8 cellular contexts compared by ENCODE assay signal in the genomic region with DNA sequence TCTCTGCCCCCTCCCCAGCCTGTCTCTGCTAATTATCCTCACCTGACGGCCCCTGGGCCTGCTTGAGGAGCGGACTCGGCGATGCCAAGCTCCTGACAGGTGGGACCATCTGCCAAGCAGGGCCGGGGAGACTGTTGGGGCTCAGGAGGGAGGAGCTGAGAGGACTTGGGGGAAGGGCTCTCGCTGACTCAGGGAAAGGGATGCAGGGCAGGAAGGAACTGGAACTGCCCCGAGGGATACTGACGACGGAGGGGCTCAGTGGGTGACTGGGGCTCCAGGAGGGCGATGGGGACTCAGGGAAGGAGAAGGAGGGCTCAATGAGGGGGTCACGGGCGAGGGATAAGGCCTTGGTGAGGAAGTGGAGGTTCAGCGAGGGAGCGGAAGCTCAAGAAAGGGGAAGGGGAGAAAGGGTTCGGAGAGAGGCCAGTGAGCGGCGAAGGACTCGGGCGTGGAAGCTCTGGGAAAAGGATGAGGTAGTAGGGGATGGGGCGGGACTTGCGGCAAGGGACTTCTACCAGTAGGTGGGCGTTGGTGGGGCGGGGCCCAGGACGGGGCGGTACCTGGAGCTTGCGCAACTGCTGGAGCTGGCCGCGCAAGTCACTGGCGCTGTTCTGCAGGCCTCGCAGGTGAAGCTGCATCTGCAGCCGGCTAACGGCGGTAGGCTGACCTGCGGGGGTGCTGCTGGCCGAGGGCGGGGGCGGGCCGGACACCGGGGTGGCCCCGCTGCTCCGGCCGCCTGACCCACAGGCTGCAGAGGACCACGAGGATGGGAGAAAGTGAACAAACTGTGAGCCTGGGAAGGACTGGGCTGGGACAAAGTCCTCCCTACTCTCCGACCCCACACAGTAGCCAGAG. TPM values are rescaled to one million over a fixed set of nuclear protein-coding genes. Genes with fewer than 3 reads are reported as not detected.
DNase-seq lines count a peak whose midpoint lies in the region; ATAC-seq and TF ChIP-seq lines count a peak whose summit lies in the region.

No MANE protein-coding gene starts in this region.

- H3K27ac Mint-ChIP-seq in central memory CD8-positive, alpha-beta T cell (ENCODE audit: low read depth): peak overlapping the region; percentile 92

- no peak overlapping the region for H3K4me3 ChIP-seq in PC-3 (ENCODE audit: low read length)

- H3K9me3 ChIP-seq in PC-3 (ENCODE audit: low read length): no peaks in the 10 kb centered on the region

- ATAC-seq in HG03064 (IDR thresholded peaks at IDR 0.05; ENCODE audit: low read depth, unreplicated experiment) (peak; percentile 53), PC-3 (no peak)
- peak; percentile 79 for ATAC-seq in central memory CD8-positive, alpha-beta T cell (replicated peaks; ENCODE audit: extremely low read depth, poor library complexity, severe bottlenecking)

- H3K4me2 ChIP-seq in PC-3 (ENCODE audit: low read length): no peak overlapping the region

- H3K27me3 ChIP-seq in PC-3 (ENCODE audit: low read length): no peaks in the 10 kb centered on the region

- H3K27ac ChIP-seq in PC-3 (ENCODE audit: low read length): no peak overlapping the region

- no TSS peak for BruUV-seq in PC-3 (replicated peaks; lab: Mats Ljungman, UMichigan)

- H3K36me3 ChIP-seq in PC-3 (ENCODE audit: low read depth, low read length): no peaks in the 10 kb centered on the region

- peaks cover 46% of the 10 kb centered on the region for H3K27me3 Mint-ChIP-seq in central memory CD8-positive, alpha-beta T cell

- H3K79me2 ChIP-seq in PC-3 (ENCODE audit: low read length): no peaks in the 10 kb centered on the region

- peaks cover 3% of the 10 kb centered on the region for H3K36me3 Mint-ChIP-seq in central memory CD8-positive, alpha-beta T cell (ENCODE audit: insufficient read depth)

- H3K4me1 Mint-ChIP-seq in central memory CD8-positive, alpha-beta T cell: peaks cover 26% of the 10 kb centered on the region

- H4K20me1 ChIP-seq in PC-3 (ENCODE audit: low read length): no peaks in the 10 kb centered on the region

- peak; percentile 69 for DNase-seq in NCI-H2196 (lab: John Stamatoyannopoulos, UW; ENCODE audit: unreplicated experiment)
- peak; percentile 60 for DNase-seq in activated CD4-positive, CD25-positive, alpha-beta regulatory T cell treated with anti-CD3 and anti-CD28 coated beads, Interleukin-2, amount 50 U/mL, for 16 hours (ENCODE audit: low read depth, low spot score)
- peak; percentile 80 to 84 for DNase-seq in central memory CD8-positive, alpha-beta T cell (ENCODE audit: low spot score in 2 of 2)
- DNase-seq in left kidney (ENCODE audit: low read depth, low spot score): peak; percentile 96
- peak; percentile 91 to 92 for DNase-seq in stimulated activated CD4-positive, alpha-beta T cell treated with anti-CD3 and anti-CD28 coated beads, Interleukin-4, amount 100 ng/mL, for 4 hours
- DNase-seq in PC-3: no peak

- H3F3A ChIP-seq in PC-3 (ENCODE audit: low read length, unreplicated experiment): no peaks in the 10 kb centered on the region

- CTCF ChIA-PET in PC-3 (lab: Charles Lee): no interaction called here

- H3K9me3 Mint-ChIP-seq in central memory CD8-positive, alpha-beta T cell: no peaks in the 10 kb centered on the region

- POLR2A ChIA-PET in PC-3 (lab: Charles Lee; ENCODE audit: unreplicated experiment): no interaction called here

- peak overlapping the region; percentile 95 for H3K4me3 Mint-ChIP-seq in central memory CD8-positive, alpha-beta T cell

- no peaks in the 10 kb centered on the region for H3K9me2 ChIP-seq in PC-3 (replicated peaks; ENCODE audit: low read length)

- H2AFZ ChIP-seq in PC-3 (ENCODE audit: low read length): no peak overlapping the region

- peak; percentile 58 for TF ChIP-seq CTCF in GM12874 (IDR thresholded peaks at IDR 0.05; ENCODE audit: insufficient read depth, low read depth, low read length)
- TF ChIP-seq CTCF in PC-3 (conservative IDR thresholded peaks at IDR 0.05; ENCODE audit: low read depth, low read length): no peak

- intact Hi-C loops in PC-3 (cut with micrococcal nuclease): no loop called here

- H3K4me1 ChIP-seq in PC-3 (ENCODE audit: insufficient read depth, low read length): peaks cover 36% of the 10 kb centered on the region

- H3K9ac ChIP-seq in PC-3 (ENCODE audit: low read length): no peak overlapping the region

RNA-seq across cellular contexts. Expression of a gene that starts 46.5 kb away (rescaled TPM):
- 1.8 and 2.6 TPM in 2 replicates for total RNA-seq in PC-3 (2014; rRNA removed)
